16 cellular contexts compared by ENCODE assay signal in the genomic region with DNA sequence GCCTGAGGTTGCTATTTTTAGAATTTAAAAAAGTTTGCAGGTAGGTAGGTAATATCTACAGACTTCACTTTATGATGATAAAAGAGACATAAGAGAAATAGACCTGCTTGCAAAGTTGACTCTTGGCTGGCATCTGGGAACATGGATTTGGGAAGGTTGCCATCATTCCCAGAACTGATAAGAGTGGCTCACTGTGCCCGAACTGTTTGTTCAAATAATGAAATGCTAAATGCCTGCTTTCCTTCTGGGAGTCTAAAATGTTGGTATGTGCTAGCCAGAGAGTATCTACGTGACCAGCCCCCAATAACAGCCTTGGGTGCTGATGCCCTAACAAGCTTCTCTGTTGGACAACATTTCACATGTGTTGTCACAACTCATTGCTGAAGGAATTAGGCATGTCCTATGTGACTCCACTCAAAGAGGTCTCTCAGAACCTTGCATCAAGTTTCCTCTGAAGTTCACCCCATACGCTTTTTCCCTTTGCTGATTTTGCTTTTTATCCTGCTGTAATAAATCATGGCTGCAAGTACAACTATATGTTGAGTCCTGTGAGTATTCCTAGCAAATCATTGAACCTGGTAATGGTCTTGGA.
"Had no signal": no experiment of that assay in that cellular context is flagged by ENCODE, and none has a peak within 500 bp of the region (broad histone marks: within the 10 kb centered on the region; RNA-seq: fewer than 3 reads in every experiment).

No MANE protein-coding gene starts in this region.

- DNase-seq: activated CD4-positive, alpha-beta T cell treated with anti-CD3 and anti-CD28 coated beads, Interleukin-2, amount 10 ng/mL, durations not matched to agents 7 days and 5 days; activated CD8-positive, alpha-beta T cell treated with anti-CD3 and anti-CD28 coated beads, Interleukin-2, amount 10 ng/mL, durations not matched to agents 7 days and 5 days; activated naive CD4-positive, alpha-beta T cell treated with anti-CD3 and anti-CD28 coated beads for 36 hours; activated T-cell treated with anti-CD3 and anti-CD28 coated beads, Interleukin-2, amount 50 U/mL, for 24 hours; dermis blood vessel endothelial cell; effector memory CD8-positive, alpha-beta T cell; esophagus squamous epithelium; left colon; mesenchymal stem cell; mucosa of descending colon; naive thymus-derived CD4-positive, alpha-beta T cell; psoas muscle; stimulated activated CD4-positive, alpha-beta T cell treated with anti-CD3 and anti-CD28 coated beads, Interleukin-4, amount 100 ng/mL, for 1 hour; upper lobe of left lung had no signal

- ATAC-seq: activated CD4-positive, CD25-positive, alpha-beta regulatory T cell treated with anti-CD3 and anti-CD28 coated beads, Interleukin-2, amount 50 U/mL, for 24 hours; activated CD8-positive, alpha-beta T cell treated with anti-CD3 and anti-CD28 coated beads, Interleukin-2, amount 10 ng/mL, durations not matched to agents 7 days and 5 days; effector memory CD8-positive, alpha-beta T cell; left colon; mucosa of descending colon; naive thymus-derived CD4-positive, alpha-beta T cell; psoas muscle; sciatic nerve had no signal
